Comparison of ENCODE assay signal across 10 cellular contexts in the genomic region with DNA sequence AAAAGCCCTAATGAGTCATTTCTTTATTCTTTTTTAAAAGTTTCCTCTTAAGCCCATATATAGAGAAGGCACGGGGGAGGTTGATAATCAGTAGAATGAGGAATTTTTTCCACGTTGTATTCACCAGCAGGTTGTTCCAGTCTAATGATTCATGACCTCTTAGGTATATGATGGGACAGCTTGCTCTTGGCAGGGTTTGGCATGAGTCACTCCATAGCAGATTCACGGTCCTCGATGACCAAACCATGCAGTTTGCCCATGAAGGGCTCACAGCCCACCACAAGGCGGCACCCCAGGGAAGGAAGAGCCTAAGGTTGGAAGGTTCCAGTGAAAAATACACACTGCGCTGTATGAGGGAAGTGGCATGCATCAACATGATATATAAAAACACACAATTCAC.
DNase-seq lines count a peak whose midpoint lies in the region; ATAC-seq and TF ChIP-seq lines count a peak whose summit lies in the region.
"Had no signal": no experiment of that assay in that cellular context is flagged by ENCODE, and none has a peak within 500 bp of the region (broad histone marks: within the 10 kb centered on the region; RNA-seq: fewer than 3 reads in every experiment).

No MANE protein-coding gene starts in this region.

- H3K9me3 ChIP-seq in ascending aorta = no peaks in the 10 kb centered on the region

- peak overlapping the region in 1 of 2 donors; percentile 14 for H3K27ac ChIP-seq in ascending aorta

- peaks cover 6% of the 10 kb centered on the region for H3K4me1 Mint-ChIP-seq in mesothelial cell of epicardium

- H3K4me3 Mint-ChIP-seq in mesothelial cell of epicardium = no peak overlapping the region
- H3K4me3 Mint-ChIP-seq: CD4-positive, alpha-beta memory T cell; naive thymus-derived CD4-positive, alpha-beta T cell had no signal

- ATAC-seq in GM21423 (IDR thresholded peaks at IDR 0.05; ENCODE audit: unreplicated experiment) = no peak
- ATAC-seq: naive thymus-derived CD4-positive, alpha-beta T cell had no signal

- H3K9me3 Mint-ChIP-seq in mesothelial cell of epicardium = peaks cover 20% of the 10 kb centered on the region
- H3K9me3 Mint-ChIP-seq: CD4-positive, alpha-beta memory T cell; naive thymus-derived CD4-positive, alpha-beta T cell had no signal

- TF ChIP-seq CTCF in ascending aorta (IDR thresholded peaks at IDR 0.05) (peak; percentile 24 to 48 (median 42)), mesothelial cell of epicardium (IDR thresholded peaks at IDR 0.05; ENCODE audit: unreplicated experiment) (no peak)

- H3K27me3 ChIP-seq in ascending aorta = no peaks in the 10 kb centered on the region

- peak; percentile 25 for DNase-seq in NCI-H82 (lab: John Stamatoyannopoulos, UW)
- no peak for DNase-seq in NCI-H82 treated with DMSO at 0.1 percent for 48 hours (lab: John Stamatoyannopoulos, UW; ENCODE audit: unreplicated experiment)
- peak; percentile 11 for DNase-seq in RPMI8226
- DNase-seq in ascending aorta (ENCODE audit: low spot score in 2 of 2) = peak; percentile 39 to 85
- no peak for DNase-seq in mesothelial cell of epicardium (ENCODE audit: low spot score in 2 of 2, unreplicated experiment in 2 of 2)
- DNase-seq in NCI-H2227 (lab: John Stamatoyannopoulos, UW; ENCODE audit: unreplicated experiment) = no peak
- DNase-seq in KG1 (lab: John Stamatoyannopoulos, UW) = no peak

- H3K27ac Mint-ChIP-seq in mesothelial cell of epicardium = peak overlapping the region; percentile 17

- H3K4me3 ChIP-seq in ascending aorta = no peak overlapping the region

- H3K36me3 Mint-ChIP-seq in mesothelial cell of epicardium = peaks cover 3% of the 10 kb centered on the region

- H3K27me3 Mint-ChIP-seq in mesothelial cell of epicardium (ENCODE audit: low read depth) = no peaks in the 10 kb centered on the region
- H3K27me3 Mint-ChIP-seq: CD4-positive, alpha-beta memory T cell; naive thymus-derived CD4-positive, alpha-beta T cell had no signal

- intact Hi-C loops in ascending aorta (cut with DNase I) = no loop called here

- H3K36me3 ChIP-seq in ascending aorta = no peaks in the 10 kb centered on the region

- H3K4me1 ChIP-seq in ascending aorta = no peaks in the 10 kb centered on the region

Comparison
In these comparisons a context has a peak if more than half of its experiments do, and no peak if none do; other contexts are left out.
1. DNase-seq: peak in NCI-H82 (single experiment), RPMI8226 (single experiment) and ascending aorta (2 of 2); none in NCI-H82 treated with DMSO at 0.1 percent for 48 hours (single experiment), mesothelial cell of epicardium (0 of 2), NCI-H2227 (single experiment) and KG1 (single experiment).